1 cellular context compared by ENCODE assay signal in genomic region chr4:59518005-59518823, GRCh38.
TF ChIP-seq lines count a peak whose summit lies in the region.

No MANE protein-coding gene starts in this region.

TF ChIP-seq in WTC11, 78 proteins besides CTCF, POLR2A, EP300 and RAD21:
- TF ChIP-seq, protein P1, sequence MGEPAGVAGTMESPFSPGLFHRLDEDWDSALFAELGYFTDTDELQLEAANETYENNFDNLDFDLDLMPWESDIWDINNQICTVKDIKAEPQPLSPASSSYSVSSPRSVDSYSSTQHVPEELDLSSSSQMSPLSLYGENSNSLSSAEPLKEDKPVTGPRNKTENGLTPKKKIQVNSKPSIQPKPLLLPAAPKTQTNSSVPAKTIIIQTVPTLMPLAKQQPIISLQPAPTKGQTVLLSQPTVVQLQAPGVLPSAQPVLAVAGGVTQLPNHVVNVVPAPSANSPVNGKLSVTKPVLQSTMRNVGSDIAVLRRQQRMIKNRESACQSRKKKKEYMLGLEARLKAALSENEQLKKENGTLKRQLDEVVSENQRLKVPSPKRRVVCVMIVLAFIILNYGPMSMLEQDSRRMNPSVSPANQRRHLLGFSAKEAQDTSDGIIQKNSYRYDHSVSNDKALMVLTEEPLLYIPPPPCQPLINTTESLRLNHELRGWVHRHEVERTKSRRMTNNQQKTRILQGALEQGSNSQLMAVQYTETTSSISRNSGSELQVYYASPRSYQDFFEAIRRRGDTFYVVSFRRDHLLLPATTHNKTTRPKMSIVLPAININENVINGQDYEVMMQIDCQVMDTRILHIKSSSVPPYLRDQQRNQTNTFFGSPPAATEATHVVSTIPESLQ (CRISPR knock-in tag; IDR thresholded peaks at IDR 0.05): no peak
- TF ChIP-seq NR3C1 (CRISPR knock-in tag; conservative IDR thresholded peaks at IDR 0.05; ENCODE audit: low read depth): no peak
- no peak for TF ChIP-seq ZNF396 (CRISPR knock-in tag; IDR thresholded peaks at IDR 0.05; ENCODE audit: borderline replicate concordance)
- no peak for TF ChIP-seq PRDM15 (CRISPR knock-in tag; IDR thresholded peaks at IDR 0.05)
